17 cellular contexts compared by ENCODE assay signal in genomic region chr12:115661103-115661502, GRCh38.
DNase-seq lines count a peak whose midpoint lies in the region; ATAC-seq and TF ChIP-seq lines count a peak whose summit lies in the region.
"Had no signal": no experiment of that assay in that cellular context is flagged by ENCODE, and none has a peak within 500 bp of the region (broad histone marks: within the 10 kb centered on the region; RNA-seq: fewer than 3 reads in every experiment).

No MANE protein-coding gene starts in this region.

- H3K9me3 Mint-ChIP-seq in activated naive CD8-positive, alpha-beta T cell treated with anti-CD3 and anti-CD28 coated beads, Interleukin-2, amount 50 U/mL, for 24 hours = no peaks in the 10 kb centered on the region
- H3K9me3 Mint-ChIP-seq in type B pancreatic cell (no peaks in the 10 kb centered on the region), glutamatergic neuron (ENCODE audit: unreplicated experiment) (no peaks in the 10 kb centered on the region)
- H3K9me3 Mint-ChIP-seq: neural progenitor cell had no signal

- no peak overlapping the region for H3K4me3 ChIP-seq in AG09309 (ENCODE audit: control insufficient read depth, low read depth, low read length)
- H3K4me3 ChIP-seq in fibroblast of pulmonary artery (replicated peaks; ENCODE audit: low read depth, low read length) = no peak overlapping the region
- H3K4me3 ChIP-seq: lung, neural progenitor cell, sigmoid colon had no signal

- H3K4me1 Mint-ChIP-seq in activated naive CD8-positive, alpha-beta T cell treated with anti-CD3 and anti-CD28 coated beads, Interleukin-2, amount 50 U/mL, for 24 hours = no peaks in the 10 kb centered on the region
- H3K4me1 Mint-ChIP-seq in type B pancreatic cell (ENCODE audit: unreplicated experiment) = peaks cover under 1% of the 10 kb centered on the region
- no peaks in the 10 kb centered on the region for H3K4me1 Mint-ChIP-seq in glutamatergic neuron (ENCODE audit: low read depth, unreplicated experiment)
- H3K4me1 Mint-ChIP-seq: neural progenitor cell had no signal

- H3K4me3 Mint-ChIP-seq in activated naive CD8-positive, alpha-beta T cell treated with anti-CD3 and anti-CD28 coated beads, Interleukin-2, amount 50 U/mL, for 24 hours = no peak overlapping the region
- H3K4me3 Mint-ChIP-seq in type B pancreatic cell = no peak overlapping the region
- no peak overlapping the region for H3K4me3 Mint-ChIP-seq in glutamatergic neuron (ENCODE audit: unreplicated experiment)
- H3K4me3 Mint-ChIP-seq: neural progenitor cell had no signal

- intact Hi-C loops in sciatic nerve (cut with DNase I) = no loop called here

- no peak overlapping the region for H3K27ac Mint-ChIP-seq in activated naive CD8-positive, alpha-beta T cell treated with anti-CD3 and anti-CD28 coated beads, Interleukin-2, amount 50 U/mL, for 24 hours
- H3K27ac Mint-ChIP-seq in type B pancreatic cell (no peak overlapping the region), glutamatergic neuron (ENCODE audit: unreplicated experiment) (no peak overlapping the region)
- H3K27ac Mint-ChIP-seq: neural progenitor cell had no signal

- TF ChIP-seq CTCF in AG09309 (IDR thresholded peaks at IDR 0.05; ENCODE audit: control insufficient read depth, insufficient read depth, low read depth, low read length, missing control alignments) = no peak
- no peak for TF ChIP-seq CTCF in fibroblast of pulmonary artery (IDR thresholded peaks at IDR 0.05; ENCODE audit: low read length, missing control alignments)
- no peak for TF ChIP-seq CTCF in type B pancreatic cell (conservative IDR thresholded peaks at IDR 0.05)
- TF ChIP-seq CTCF in glutamatergic neuron (IDR thresholded peaks at IDR 0.05; ENCODE audit: partially characterized antibody, unreplicated experiment) = no peak

- DNase-seq in AG09309 (ENCODE audit: low read depth) (peak; percentile 25), RPMI7951 (ENCODE audit: low read depth) (peak; percentile 42), fibroblast of pulmonary artery (ENCODE audit: low read depth) (peak; percentile 65), sciatic nerve (ENCODE audit: low spot score) (no peak), type B pancreatic cell (ENCODE audit: extremely low spot score, unreplicated experiment) (no peak), glutamatergic neuron (no peak), NOMO-1 treated with dmso at 0.1 percent for 144 hours (lab: John Stamatoyannopoulos, UW; ENCODE audit: unreplicated experiment) (no peak)
- DNase-seq in activated naive CD8-positive, alpha-beta T cell treated with anti-CD3 and anti-CD28 coated beads, Interleukin-2, amount 50 U/mL, for 24 hours = no peak
- DNase-seq: GF-D8; MV-4-11; NCI-H2081; NCI-H774; sigmoid colon; stimulated activated CD4-positive, alpha-beta T cell treated with anti-CD3 and anti-CD28 coated beads, Interleukin-4, amount 100 ng/mL, for 4 hours; WERI-Rb-1 had no signal

- peak; percentile 66 for ATAC-seq in sciatic nerve
- ATAC-seq in activated naive CD8-positive, alpha-beta T cell treated with anti-CD3 and anti-CD28 coated beads, Interleukin-2, amount 50 U/mL, for 24 hours = no peak

- H3K36me3 Mint-ChIP-seq in activated naive CD8-positive, alpha-beta T cell treated with anti-CD3 and anti-CD28 coated beads, Interleukin-2, amount 50 U/mL, for 24 hours (ENCODE audit: low read depth) = no peaks in the 10 kb centered on the region
- H3K36me3 Mint-ChIP-seq in type B pancreatic cell (no peaks in the 10 kb centered on the region), glutamatergic neuron (ENCODE audit: unreplicated experiment) (no peaks in the 10 kb centered on the region)
- H3K36me3 Mint-ChIP-seq: neural progenitor cell had no signal

- peaks cover 3% of the 10 kb centered on the region for H3K27me3 Mint-ChIP-seq in activated naive CD8-positive, alpha-beta T cell treated with anti-CD3 and anti-CD28 coated beads, Interleukin-2, amount 50 U/mL, for 24 hours
- no peaks in the 10 kb centered on the region for H3K27me3 Mint-ChIP-seq in type B pancreatic cell
- H3K27me3 Mint-ChIP-seq in glutamatergic neuron (ENCODE audit: unreplicated experiment) = peaks cover 5% of the 10 kb centered on the region

Comparison
In these comparisons a context has a peak if more than half of its experiments do, and no peak if none do; other contexts are left out.
1. DNase-seq: peak in AG09309 (single experiment), RPMI7951 (single experiment) and fibroblast of pulmonary artery (single experiment); none in sciatic nerve (single experiment), activated naive CD8-positive, alpha-beta T cell treated with anti-CD3 and anti-CD28 coated beads, Interleukin-2, amount 50 U/mL, for 24 hours (single experiment), type B pancreatic cell (single experiment), glutamatergic neuron (single experiment) and NOMO-1 treated with dmso at 0.1 percent for 144 hours (single experiment).